Comparison of ENCODE assay signal across 9 cellular contexts in the genomic region with DNA sequence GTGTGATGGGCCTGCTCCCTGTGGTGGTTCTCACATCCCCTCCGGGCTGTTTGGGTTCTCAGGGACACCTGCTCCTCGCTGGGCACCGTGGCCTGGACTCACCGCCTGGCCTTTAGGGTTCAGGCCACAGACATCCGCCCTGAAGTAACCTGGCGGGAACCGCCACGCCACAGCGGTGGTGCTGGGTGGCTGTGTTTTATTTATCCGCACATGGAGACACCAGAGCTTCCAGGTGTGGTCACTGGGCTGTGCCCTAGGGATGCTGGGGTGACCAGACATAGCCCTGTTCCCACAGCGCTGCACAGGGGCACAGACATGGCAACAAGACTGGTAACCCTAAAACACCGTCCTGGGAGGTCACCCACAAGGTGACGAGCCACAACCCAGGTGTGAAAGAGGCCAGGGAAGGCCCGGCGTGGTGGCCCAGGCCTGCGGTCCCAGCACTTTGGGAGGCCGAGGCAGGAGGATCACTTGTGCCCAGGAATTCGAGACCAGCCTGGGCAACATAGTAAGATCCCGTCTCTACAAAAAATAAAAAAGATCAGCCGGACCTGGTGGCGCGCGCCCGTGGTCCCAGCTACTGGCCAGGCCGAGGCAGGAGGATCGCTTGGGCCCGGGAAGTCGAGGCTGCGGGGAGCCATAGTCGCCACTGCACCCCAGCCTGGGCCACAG. TPM values are rescaled to one million over a fixed set of nuclear protein-coding genes. Genes with fewer than 3 reads are reported as not detected.
DNase-seq lines count a peak whose midpoint lies in the region; ATAC-seq and TF ChIP-seq lines count a peak whose summit lies in the region.
"Had no signal": no experiment of that assay in that cellular context is flagged by ENCODE, and none has a peak within 500 bp of the region (broad histone marks: within the 10 kb centered on the region; RNA-seq: fewer than 3 reads in every experiment).

No MANE protein-coding gene starts in this region.

- no peaks in the 10 kb centered on the region for H3K36me3 ChIP-seq in ES-I3 (ENCODE audit: insufficient read depth, low read length)

- ATAC-seq in sciatic nerve, result no peak

- peaks cover 21% of the 10 kb centered on the region for H3K4me1 ChIP-seq in ES-I3 (ENCODE audit: insufficient read depth, low read length)

- peak overlapping the region; percentile 95 for H3K27ac ChIP-seq in VCaP

- TF ChIP-seq CTCF in VCaP (conservative IDR thresholded peaks at IDR 0.05) (no peak), fibroblast of the aortic adventitia (IDR thresholded peaks at IDR 0.05; ENCODE audit: insufficient read depth, low read length) (no peak)

- intact Hi-C loops in sciatic nerve (cut with DNase I), result no loop called here

- peak overlapping the region; percentile 69 for H3K4me3 ChIP-seq in fibroblast of the aortic adventitia (ENCODE audit: low read depth, low read length)

- no peak for DNase-seq in fibroblast of the aortic adventitia (ENCODE audit: low read depth)
- DNase-seq in sciatic nerve (ENCODE audit: low spot score), result peak; percentile 53
- DNase-seq in NCI-H2227 (lab: John Stamatoyannopoulos, UW; ENCODE audit: unreplicated experiment), result no peak
- DNase-seq in NCI-H526 treated with DMSO at 0.1 percent for 48 hours (lab: John Stamatoyannopoulos, UW), result no peak
- DNase-seq in 8988T, result no peak
- DNase-seq in stimulated activated CD4-positive, alpha-beta T cell treated with anti-CD3 and anti-CD28 coated beads, Interleukin-4, amount 100 ng/mL, for 1 hour, result no peak

- peak overlapping the region; percentile 44 for H3K9ac ChIP-seq in ES-I3 (ENCODE audit: low read depth, low read length)

- H3K9me3 ChIP-seq in ES-I3 (ENCODE audit: control insufficient read depth, insufficient read depth, low read length), result no peaks in the 10 kb centered on the region

RNA-seq across cellular contexts. Expression of a gene that starts 0.6 kb away (rescaled TPM):
- total RNA-seq in fibroblast of the aortic adventitia (ENCODE audit: low replicate concordance), result 2.5 and 7.2 TPM in 2 replicates
- total RNA-seq in sciatic nerve, result 16.9 TPM
- total RNA-seq: LHCN-M2 had no signal

RNA-seq across cellular contexts. Expression of a gene that starts 12.3 kb away (rescaled TPM):
- total RNA-seq in fibroblast of the aortic adventitia (ENCODE audit: low replicate concordance) (15.6 and 24.6 TPM in 2 replicates), sciatic nerve (65.2 TPM)

RNA-seq across cellular contexts. Expression of a gene that starts 24.6 kb away (rescaled TPM):
- total RNA-seq in fibroblast of the aortic adventitia (ENCODE audit: low replicate concordance) (54.6 and 62.2 TPM in 2 replicates), sciatic nerve (71.7 TPM)
